ENCODE assay signal across 7 cellular contexts in genomic region chr17:41967141-41967920, GRCh38. TPM values are rescaled to one million over a fixed set of nuclear protein-coding genes. Genes with fewer than 3 reads are reported as not detected.
DNase-seq lines count a peak whose midpoint lies in the region; ATAC-seq and TF ChIP-seq lines count a peak whose summit lies in the region.

No MANE protein-coding gene starts in this region.

- H3K4me1 ChIP-seq in ectodermal cell (ENCODE audit: control insufficient read depth, insufficient read depth, low read length) (peaks cover 11% of the 10 kb centered on the region), stomach smooth muscle (ENCODE audit: control insufficient read depth, insufficient read depth, low read length) (peaks cover 50% of the 10 kb centered on the region)

- ATAC-seq in GM18505 (IDR thresholded peaks at IDR 0.05; ENCODE audit: unreplicated experiment) (peak; percentile 20), HG03196 (IDR thresholded peaks at IDR 0.05; ENCODE audit: unreplicated experiment) (peak; percentile 9), HG02970 (IDR thresholded peaks at IDR 0.05; ENCODE audit: low FRiP score, unreplicated experiment) (no peak)

- H3K36me3 ChIP-seq in ectodermal cell (ENCODE audit: control insufficient read depth, insufficient read depth, low read length), result peaks cover 22% of the 10 kb centered on the region
- H3K36me3 ChIP-seq in stomach smooth muscle (ENCODE audit: control insufficient read depth in 2 of 2, insufficient read depth in 2 of 2, low read length in 2 of 2), result peaks cover 16 to 19% of the 10 kb centered on the region in 2 donors

- WGBS in ectodermal cell, 2 experiments, result 30 to 31% methylated on average over 39 of the region's 39 CpGs

- H3K9me3 ChIP-seq in ectodermal cell (ENCODE audit: control insufficient read depth, low read length) (no peaks in the 10 kb centered on the region), stomach smooth muscle (ENCODE audit: control insufficient read depth in 2 of 2, low read length in 2 of 2) (no peaks in the 10 kb centered on the region)

- peak overlapping the region; percentile 91 for H3K4me3 ChIP-seq in ectodermal cell (ENCODE audit: insufficient read depth, low read depth, low read length)
- peak overlapping the region; percentile 61 to 84 for H3K4me3 ChIP-seq in stomach smooth muscle (ENCODE audit: low read length in 2 of 2)

- H3K27me3 ChIP-seq in ectodermal cell (ENCODE audit: control insufficient read depth, insufficient read depth, low read length, poor library complexity, severe bottlenecking), result no peaks in the 10 kb centered on the region
- H3K27me3 ChIP-seq in stomach smooth muscle (ENCODE audit: control insufficient read depth in 1 of 2, insufficient read depth in 2 of 2, low read length in 2 of 2), result no peaks in the 10 kb centered on the region

- TF ChIP-seq POLR2A in GM18505 (IDR thresholded peaks at IDR 0.05; ENCODE audit: borderline replicate concordance, extremely low read depth, insufficient read depth, insufficient read length), result no peak

- DNase-seq in activated CD4-positive, CD25-positive, alpha-beta regulatory T cell treated with anti-CD3 and anti-CD28 coated beads, Interleukin-2, amount 50 U/mL, for 72 hours, result peak; percentile 65
- DNase-seq in middle frontal gyrus (ENCODE audit: extremely low spot score, low spot score), result peak; percentile 78

- peak overlapping the region; percentile 86 to 91 for H3K9ac ChIP-seq in stomach smooth muscle (ENCODE audit: low read length in 2 of 2)

- peak overlapping the region; percentile 62 for H3K27ac ChIP-seq in ectodermal cell (ENCODE audit: insufficient read depth, low read depth, low read length, poor library complexity, severe bottlenecking)
- H3K27ac ChIP-seq in stomach smooth muscle (ENCODE audit: low read length), result peak overlapping the region; percentile 69

RNA-seq across cellular contexts. Expression of gene CNP, which starts 0.7 kb away (rescaled TPM):
- 113 TPM for polyA plus RNA-seq in ectodermal cell (2013, experiment 1 of 4)
- polyA plus RNA-seq in ectodermal cell (2013, experiment 2 of 4), result 121 TPM
- 60.9 TPM for polyA plus RNA-seq in ectodermal cell (2013, experiment 3 of 4)
- polyA plus RNA-seq in ectodermal cell (2013, experiment 4 of 4), result 69.8 TPM

RNA-seq across cellular contexts. Expression of gene ODAD4, which starts 36.9 kb away (rescaled TPM):
- 8.4 TPM for polyA plus RNA-seq in ectodermal cell (2013, experiment 1 of 4)
- polyA plus RNA-seq in ectodermal cell (2013, experiment 2 of 4), result 7.1 TPM
- polyA plus RNA-seq in ectodermal cell (2013, experiment 3 of 4), result 4.9 TPM
- 5.9 TPM for polyA plus RNA-seq in ectodermal cell (2013, experiment 4 of 4)

RNA-seq across cellular contexts. Expression of gene ACLY, which starts 48.6 kb away (rescaled TPM):
- polyA plus RNA-seq in ectodermal cell (2013, experiment 1 of 4), result 247 TPM
- polyA plus RNA-seq in ectodermal cell (2013, experiment 2 of 4), result 243 TPM
- polyA plus RNA-seq in ectodermal cell (2013, experiment 3 of 4), result 152 TPM
- polyA plus RNA-seq in ectodermal cell (2013, experiment 4 of 4), result 162 TPM

RNA-seq across cellular contexts. Expression of gene DNAJC7, which starts 49.9 kb away (rescaled TPM):
- polyA plus RNA-seq in ectodermal cell (2013, experiment 1 of 4), result 113 TPM
- polyA plus RNA-seq in ectodermal cell (2013, experiment 2 of 4), result 107 TPM
- 76.6 TPM for polyA plus RNA-seq in ectodermal cell (2013, experiment 3 of 4)
- 94.9 TPM for polyA plus RNA-seq in ectodermal cell (2013, experiment 4 of 4)

RNA-seq across cellular contexts. Expression of gene NKIRAS2, which starts 52.6 kb away (rescaled TPM):
- polyA plus RNA-seq in ectodermal cell (2013, experiment 1 of 4), result 51.5 TPM
- polyA plus RNA-seq in ectodermal cell (2013, experiment 2 of 4), result 53.4 TPM
- polyA plus RNA-seq in ectodermal cell (2013, experiment 3 of 4), result 44.3 TPM
- polyA plus RNA-seq in ectodermal cell (2013, experiment 4 of 4), result 50.3 TPM
